8 cellular contexts compared by ENCODE assay signal in genomic region chr19:43784981-43785808, GRCh38. TPM values are rescaled to one million over a fixed set of nuclear protein-coding genes. Genes with fewer than 3 reads are reported as not detected.
DNase-seq lines count a peak whose midpoint lies in the region; ATAC-seq and TF ChIP-seq lines count a peak whose summit lies in the region.

No MANE protein-coding gene starts in this region.

- H3K27ac ChIP-seq in adrenal gland, result peak overlapping the region in 1 of 5 donors; percentile 52

- TF ChIP-seq CTCF in AG04449 (IDR thresholded peaks at IDR 0.05; ENCODE audit: insufficient read depth, low read length, missing control alignments) (peak; percentile 91), GM12875 (IDR thresholded peaks at IDR 0.05; ENCODE audit: borderline replicate concordance, insufficient read depth, low read depth, low read length) (peak; percentile 99), adrenal gland (IDR thresholded peaks at IDR 0.05) (peak; percentile 92 to 99 (median 96))

- peaks cover 4 to 8% of the 10 kb centered on the region in 2 donors for H3K4me1 ChIP-seq in adrenal gland (replicated peaks in 1 of 2)

- CTCF ChIA-PET in AG04449 (lab: Yijun Ruan, JAX), result interaction anchor here (0.6 to 5.0 kb wide), 23 partner anchors 9 to 230 kb away, joined by 3 to 103 read pairs (median 4); partner anchors contain the start of gene PLAUR

- POLR2A ChIA-PET in AG04449 (lab: Yijun Ruan, JAX), result interaction anchor here (0.8 to 1.2 kb wide), 4 partner anchors 32 to 120 kb away, joined by 3 to 5 read pairs (median 4); partner anchors contain the start of gene PLAUR

- no peaks in the 10 kb centered on the region for H3K9me3 ChIP-seq in adrenal gland (replicated peaks in 1 of 3)

- ATAC-seq in HG02973 (IDR thresholded peaks at IDR 0.05; ENCODE audit: unreplicated experiment), result no peak

- no peaks in the 10 kb centered on the region for H3K36me3 ChIP-seq in adrenal gland (replicated peaks in 1 of 2)

- DNase-seq in AG04449 (ENCODE audit: low read depth, low spot score) (no peak), LoVo (ENCODE audit: low spot score) (peak; percentile 78), SHP77 treated with DMSO at 0.1 percent for 48 hours (lab: John Stamatoyannopoulos, UW) (peak; percentile 21), adrenal gland (peak; percentile 61 to 78 (median 68)), cardiac septum (ENCODE audit: low spot score) (peak; percentile 79), putamen (ENCODE audit: low spot score) (peak; percentile 40)

- H3K4me3 ChIP-seq in AG04449 (ENCODE audit: low read depth, low read length) (no peak overlapping the region; the same call in 1 of the 2 replicates), GM12875 (ENCODE audit: low read depth, low read length) (no peak overlapping the region), adrenal gland (no peak overlapping the region)

- 2 to 15% (median 12%) methylated on average over 7 to 10 of the region's 10 CpGs for WGBS in adrenal gland, 4 donors

- no peak for TF ChIP-seq POLR2A in adrenal gland (IDR thresholded peaks at IDR 0.05)

- H3K27me3 ChIP-seq in adrenal gland, result no peaks in the 10 kb centered on the region

- intact Hi-C loops in adrenal gland (cut with DNase I), result loop anchor here (2.0 to 5.0 kb wide), 3 partner anchors 38 to 113 kb away; partner anchors contain the start of gene PLAUR (in 1 of the 2)
- intact Hi-C loops in cardiac septum (cut with DNase I), result loop anchor here (1.0 to 10.0 kb wide), 3 partner anchors 40 to 250 kb away; partner anchors contain the start of genes PLAUR and ZNF575

RNA-seq across cellular contexts. Expression of gene KCNN4, which starts 4.4 kb away (rescaled TPM):
- total RNA-seq in adrenal gland (1 to 10 TPM in 3 of 8 donors, under 1 TPM in 5; 0.42 to 2.9 (median 0.56) TPM), cardiac septum (0.43 TPM)
- polyA plus RNA-seq in adrenal gland, result 10 to 100 TPM in 1 of 3 donors, 1 to 10 TPM in 1, under 1 TPM in 1; 0.48 to 13.0 (median 3.2) TPM

RNA-seq across cellular contexts. Expression of gene LYPD5, which starts 17.1 kb away (rescaled TPM):
- total RNA-seq in adrenal gland, result 1 to 10 TPM in 4 of 8 donors, under 1 TPM in 3, not detected in 1; 0.35 to 3.0 (median 1.2) TPM
- under 1 TPM; 0.32 to 0.55 (median 0.40) TPM for polyA plus RNA-seq in adrenal gland
- total RNA-seq in cardiac septum, result 1.3 TPM

RNA-seq across cellular contexts. Expression of gene SMG9, which starts 30.4 kb away (rescaled TPM):
- total RNA-seq in adrenal gland (10 to 100 TPM; 19.4 to 58.5 (median 37.8) TPM), cardiac septum (17.2 TPM)
- 10 to 100 TPM; 39.9 to 63.2 (median 51.6) TPM for polyA plus RNA-seq in adrenal gland

RNA-seq across cellular contexts. Expression of gene ZNF283, which starts 41.9 kb away (rescaled TPM):
- total RNA-seq in adrenal gland, result 10 to 100 TPM in 3 of 8 donors, 1 to 10 TPM in 5; 2.8 to 14.9 (median 8.0) TPM
- polyA plus RNA-seq in adrenal gland, result 1 to 10 TPM; 2.4 to 5.5 (median 5.0) TPM
- total RNA-seq in cardiac septum, result 15.2 TPM
